1 cellular context compared by ENCODE assay signal in the genomic region with DNA sequence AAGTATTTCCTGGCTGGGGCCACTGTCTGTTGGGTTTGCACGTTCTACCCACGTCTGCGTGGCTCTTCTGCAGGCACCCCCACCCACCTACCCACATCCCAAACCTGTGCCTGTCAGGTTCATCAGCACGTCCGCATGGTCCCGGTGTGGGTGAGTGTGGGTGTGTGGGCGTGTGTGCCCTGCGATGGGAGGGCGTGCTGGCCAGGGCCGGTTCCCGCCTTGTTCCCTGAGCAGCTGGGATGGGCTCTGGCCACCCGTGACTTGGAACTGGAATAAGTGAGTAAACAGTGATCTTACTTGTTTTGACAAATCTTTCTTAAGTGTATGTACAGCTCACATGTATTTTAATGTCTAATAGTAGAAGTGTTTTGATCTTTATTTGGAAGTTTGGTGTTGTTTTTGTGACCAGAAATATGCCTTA.
TF ChIP-seq lines count a peak whose summit lies in the region.

No MANE protein-coding gene starts in this region.

TF ChIP-seq in WTC11, 78 proteins besides CTCF, POLR2A, EP300 and RAD21 (continued from another document):
- TF ChIP-seq, protein P1, sequence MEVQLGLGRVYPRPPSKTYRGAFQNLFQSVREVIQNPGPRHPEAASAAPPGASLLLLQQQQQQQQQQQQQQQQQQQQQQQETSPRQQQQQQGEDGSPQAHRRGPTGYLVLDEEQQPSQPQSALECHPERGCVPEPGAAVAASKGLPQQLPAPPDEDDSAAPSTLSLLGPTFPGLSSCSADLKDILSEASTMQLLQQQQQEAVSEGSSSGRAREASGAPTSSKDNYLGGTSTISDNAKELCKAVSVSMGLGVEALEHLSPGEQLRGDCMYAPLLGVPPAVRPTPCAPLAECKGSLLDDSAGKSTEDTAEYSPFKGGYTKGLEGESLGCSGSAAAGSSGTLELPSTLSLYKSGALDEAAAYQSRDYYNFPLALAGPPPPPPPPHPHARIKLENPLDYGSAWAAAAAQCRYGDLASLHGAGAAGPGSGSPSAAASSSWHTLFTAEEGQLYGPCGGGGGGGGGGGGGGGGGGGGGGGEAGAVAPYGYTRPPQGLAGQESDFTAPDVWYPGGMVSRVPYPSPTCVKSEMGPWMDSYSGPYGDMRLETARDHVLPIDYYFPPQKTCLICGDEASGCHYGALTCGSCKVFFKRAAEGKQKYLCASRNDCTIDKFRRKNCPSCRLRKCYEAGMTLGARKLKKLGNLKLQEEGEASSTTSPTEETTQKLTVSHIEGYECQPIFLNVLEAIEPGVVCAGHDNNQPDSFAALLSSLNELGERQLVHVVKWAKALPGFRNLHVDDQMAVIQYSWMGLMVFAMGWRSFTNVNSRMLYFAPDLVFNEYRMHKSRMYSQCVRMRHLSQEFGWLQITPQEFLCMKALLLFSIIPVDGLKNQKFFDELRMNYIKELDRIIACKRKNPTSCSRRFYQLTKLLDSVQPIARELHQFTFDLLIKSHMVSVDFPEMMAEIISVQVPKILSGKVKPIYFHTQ (CRISPR knock-in tag; IDR thresholded peaks at IDR 0.05) = no peak
- TF ChIP-seq, protein P2, sequence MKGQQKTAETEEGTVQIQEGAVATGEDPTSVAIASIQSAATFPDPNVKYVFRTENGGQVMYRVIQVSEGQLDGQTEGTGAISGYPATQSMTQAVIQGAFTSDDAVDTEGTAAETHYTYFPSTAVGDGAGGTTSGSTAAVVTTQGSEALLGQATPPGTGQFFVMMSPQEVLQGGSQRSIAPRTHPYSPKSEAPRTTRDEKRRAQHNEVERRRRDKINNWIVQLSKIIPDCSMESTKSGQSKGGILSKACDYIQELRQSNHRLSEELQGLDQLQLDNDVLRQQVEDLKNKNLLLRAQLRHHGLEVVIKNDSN (CRISPR knock-in tag; IDR thresholded peaks at IDR 0.05) = no peak
- TF ChIP-seq, protein P3, sequence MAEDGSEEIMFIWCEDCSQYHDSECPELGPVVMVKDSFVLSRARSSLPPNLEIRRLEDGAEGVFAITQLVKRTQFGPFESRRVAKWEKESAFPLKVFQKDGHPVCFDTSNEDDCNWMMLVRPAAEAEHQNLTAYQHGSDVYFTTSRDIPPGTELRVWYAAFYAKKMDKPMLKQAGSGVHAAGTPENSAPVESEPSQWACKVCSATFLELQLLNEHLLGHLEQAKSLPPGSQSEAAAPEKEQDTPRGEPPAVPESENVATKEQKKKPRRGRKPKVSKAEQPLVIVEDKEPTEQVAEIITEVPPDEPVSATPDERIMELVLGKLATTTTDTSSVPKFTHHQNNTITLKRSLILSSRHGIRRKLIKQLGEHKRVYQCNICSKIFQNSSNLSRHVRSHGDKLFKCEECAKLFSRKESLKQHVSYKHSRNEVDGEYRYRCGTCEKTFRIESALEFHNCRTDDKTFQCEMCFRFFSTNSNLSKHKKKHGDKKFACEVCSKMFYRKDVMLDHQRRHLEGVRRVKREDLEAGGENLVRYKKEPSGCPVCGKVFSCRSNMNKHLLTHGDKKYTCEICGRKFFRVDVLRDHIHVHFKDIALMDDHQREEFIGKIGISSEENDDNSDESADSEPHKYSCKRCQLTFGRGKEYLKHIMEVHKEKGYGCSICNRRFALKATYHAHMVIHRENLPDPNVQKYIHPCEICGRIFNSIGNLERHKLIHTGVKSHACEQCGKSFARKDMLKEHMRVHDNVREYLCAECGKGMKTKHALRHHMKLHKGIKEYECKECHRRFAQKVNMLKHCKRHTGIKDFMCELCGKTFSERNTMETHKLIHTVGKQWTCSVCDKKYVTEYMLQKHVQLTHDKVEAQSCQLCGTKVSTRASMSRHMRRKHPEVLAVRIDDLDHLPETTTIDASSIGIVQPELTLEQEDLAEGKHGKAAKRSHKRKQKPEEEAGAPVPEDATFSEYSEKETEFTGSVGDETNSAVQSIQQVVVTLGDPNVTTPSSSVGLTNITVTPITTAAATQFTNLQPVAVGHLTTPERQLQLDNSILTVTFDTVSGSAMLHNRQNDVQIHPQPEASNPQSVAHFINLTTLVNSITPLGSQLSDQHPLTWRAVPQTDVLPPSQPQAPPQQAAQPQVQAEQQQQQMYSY (CRISPR knock-in tag; IDR thresholded peaks at IDR 0.05) = no peak
- TF ChIP-seq, protein P4, sequence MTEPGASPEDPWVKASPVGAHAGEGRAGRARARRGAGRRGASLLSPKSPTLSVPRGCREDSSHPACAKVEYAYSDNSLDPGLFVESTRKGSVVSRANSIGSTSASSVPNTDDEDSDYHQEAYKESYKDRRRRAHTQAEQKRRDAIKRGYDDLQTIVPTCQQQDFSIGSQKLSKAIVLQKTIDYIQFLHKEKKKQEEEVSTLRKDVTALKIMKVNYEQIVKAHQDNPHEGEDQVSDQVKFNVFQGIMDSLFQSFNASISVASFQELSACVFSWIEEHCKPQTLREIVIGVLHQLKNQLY (CRISPR knock-in tag; IDR thresholded peaks at IDR 0.05) = no peak
- TF ChIP-seq OVOL2 (CRISPR knock-in tag; IDR thresholded peaks at IDR 0.05; ENCODE audit: borderline replicate concordance) (no peak), CREB1 (CRISPR knock-in tag; IDR thresholded peaks at IDR 0.05) (no peak), NFE2L1 (CRISPR knock-in tag; IDR thresholded peaks at IDR 0.05) (no peak), ZBTB21 (CRISPR knock-in tag; IDR thresholded peaks at IDR 0.05; ENCODE audit: borderline replicate concordance) (no peak)
- TF ChIP-seq, protein P5, sequence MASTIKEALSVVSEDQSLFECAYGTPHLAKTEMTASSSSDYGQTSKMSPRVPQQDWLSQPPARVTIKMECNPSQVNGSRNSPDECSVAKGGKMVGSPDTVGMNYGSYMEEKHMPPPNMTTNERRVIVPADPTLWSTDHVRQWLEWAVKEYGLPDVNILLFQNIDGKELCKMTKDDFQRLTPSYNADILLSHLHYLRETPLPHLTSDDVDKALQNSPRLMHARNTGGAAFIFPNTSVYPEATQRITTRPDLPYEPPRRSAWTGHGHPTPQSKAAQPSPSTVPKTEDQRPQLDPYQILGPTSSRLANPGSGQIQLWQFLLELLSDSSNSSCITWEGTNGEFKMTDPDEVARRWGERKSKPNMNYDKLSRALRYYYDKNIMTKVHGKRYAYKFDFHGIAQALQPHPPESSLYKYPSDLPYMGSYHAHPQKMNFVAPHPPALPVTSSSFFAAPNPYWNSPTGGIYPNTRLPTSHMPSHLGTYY (CRISPR knock-in tag; IDR thresholded peaks at IDR 0.05) = no peak
